8 cellular contexts compared by ENCODE assay signal in genomic region chr11:32333335-32333991, GRCh38.
DNase-seq lines count a peak whose midpoint lies in the region; ATAC-seq, FAIRE-seq and TF ChIP-seq lines count a peak whose summit lies in the region.

No MANE protein-coding gene starts in this region.

- WGBS in spleen, 5 donors = 6 to 13% (median 10%) methylated on average over 16 to 57 of the region's 57 CpGs

- H3K4me1 ChIP-seq in keratinocyte (ENCODE audit: control insufficient read depth, extremely low read depth, insufficient read depth, low read length) (no peaks in the 10 kb centered on the region), spleen (peaks cover 5 to 23% (median 14%) of the 10 kb centered on the region in 6 donors)

- H3K4me3 ChIP-seq in keratinocyte (ENCODE audit: control insufficient read depth in 2 of 3, extremely low read depth in 1 of 3, insufficient read depth in 2 of 3, low read depth in 1 of 3, low read length in 3 of 3) (peak overlapping the region; percentile 31 to 43 (median 32)), spleen (peak overlapping the region; percentile 21 to 63 (median 33))

- no peak overlapping the region for H3K9ac ChIP-seq in keratinocyte (ENCODE audit: control insufficient read depth, extremely low read depth, insufficient read depth, low read length)

- peak; percentile 76 for TF ChIP-seq CTCF in chondrocyte (IDR thresholded peaks at IDR 0.05)
- peak; percentile 26 to 42 (median 35) for TF ChIP-seq CTCF in keratinocyte (optimal IDR thresholded peaks at IDR 0.05 in 1 of 3, IDR thresholded peaks at IDR 0.05 in 1 of 3, conservative IDR thresholded peaks at IDR 0.05 in 1 of 3; ENCODE audit: extremely low read depth in 1 of 3, insufficient read depth in 2 of 3, low read length in 3 of 3)
- TF ChIP-seq CTCF in spleen (IDR thresholded peaks at IDR 0.05 in 8 of 11, conservative IDR thresholded peaks at IDR 0.05 in 3 of 11) = peak in 2 of 11 experiments; percentile 18 to 29

- FAIRE-seq in GM12892 (lab: Jason Lieb, UNC) (no peak), keratinocyte (lab: Jason Lieb, UNC) (no peak)

- ATAC-seq in T-helper 17 cell = peak; percentile 57

- H3K27me3 Mint-ChIP-seq in T-helper 17 cell (peaks cover 59% of the 10 kb centered on the region), chondrocyte (ENCODE audit: low read depth) (peaks cover 20% of the 10 kb centered on the region)

- H3K4me1 Mint-ChIP-seq in T-helper 17 cell = peaks cover 7% of the 10 kb centered on the region
- H3K4me1 Mint-ChIP-seq in chondrocyte (ENCODE audit: low read depth) = peaks cover 12% of the 10 kb centered on the region

- no peaks in the 10 kb centered on the region for H4K20me1 ChIP-seq in keratinocyte (ENCODE audit: control insufficient read depth, extremely low read depth, insufficient read depth, low read length)

- H3K27ac Mint-ChIP-seq in T-helper 17 cell (no peak overlapping the region), chondrocyte (ENCODE audit: unreplicated experiment) (no peak overlapping the region)

- H3K4me2 ChIP-seq in keratinocyte (ENCODE audit: control insufficient read depth, extremely low read depth, insufficient read depth, low read depth, low read length) = peak overlapping the region; percentile 76

- dilution Hi-C loops in keratinocyte (cut with MboI; ENCODE audit: extremely low pct_ligation_motif_present, low sequenced_read_pairs) = no loop called here

- H3K79me2 ChIP-seq in keratinocyte (ENCODE audit: control insufficient read depth, insufficient read depth, low read length) = no peaks in the 10 kb centered on the region

- H3K27ac ChIP-seq in keratinocyte (ENCODE audit: control insufficient read depth, insufficient read depth, low read length) = no peak overlapping the region
- H3K27ac ChIP-seq in spleen = peak overlapping the region in 4 of 8 donors; percentile 24 to 59 (median 36)

- TF ChIP-seq POLR2A in GM12892 (IDR thresholded peaks at IDR 0.05; ENCODE audit: low read depth, low read length) = no peak
- no peak for TF ChIP-seq POLR2A in spleen (IDR thresholded peaks at IDR 0.05)

- H3K36me3 ChIP-seq in keratinocyte (ENCODE audit: control insufficient read depth in 2 of 2, extremely low read depth in 1 of 2, insufficient read depth in 2 of 2, low read length in 2 of 2) (no peaks in the 10 kb centered on the region), spleen (no peaks in the 10 kb centered on the region)

- H3K9me3 Mint-ChIP-seq in chondrocyte (ENCODE audit: low read depth) = no peaks in the 10 kb centered on the region

- H3K9me3 ChIP-seq in T-helper 17 cell (ENCODE audit: control insufficient read depth, low read length, poor library complexity, severe bottlenecking) (no peaks in the 10 kb centered on the region), keratinocyte (ENCODE audit: control insufficient read depth, low read depth, low read length) (no peaks in the 10 kb centered on the region), spleen (no peaks in the 10 kb centered on the region)

- H2AFZ ChIP-seq in keratinocyte (ENCODE audit: control insufficient read depth, low read length) = peak overlapping the region; percentile 89

- no peaks in the 10 kb centered on the region for H3K36me3 Mint-ChIP-seq in T-helper 17 cell (ENCODE audit: low read depth)
- H3K36me3 Mint-ChIP-seq in chondrocyte (ENCODE audit: low read depth) = no peaks in the 10 kb centered on the region

- intact Hi-C loops in spleen (cut with DNase I; ENCODE audit: low total_unique reads) = no loop called here

- peak overlapping the region; percentile 85 for H3K4me3 Mint-ChIP-seq in T-helper 17 cell
- H3K4me3 Mint-ChIP-seq in chondrocyte (ENCODE audit: unreplicated experiment) = peak overlapping the region; percentile 77

- no peaks in the 10 kb centered on the region for H3K9me1 ChIP-seq in keratinocyte (ENCODE audit: control insufficient read depth, extremely low read depth, insufficient read depth, low read length)

- DNase-seq in GM12892 (ENCODE audit: insufficient read length) (peak; percentile 15), T-helper 17 cell (peak in 1 of 3 donors; percentile 14), chondrocyte (ENCODE audit: low spot score) (peak; percentile 90), keratinocyte (ENCODE audit: low read depth, low spot score) (no peak), spleen (peak; percentile 78), cerebellar nuclear complex (lab: John Stamatoyannopoulos, UW) (no peak), DMS79 (lab: John Stamatoyannopoulos, UW) (no peak), NCI-H1694 treated with DMSO at 0.1 percent for 48 hours (lab: John Stamatoyannopoulos, UW) (no peak)

- H3K27me3 ChIP-seq in keratinocyte (ENCODE audit: control insufficient read depth, extremely low read depth, insufficient read depth, low read length) (no peaks in the 10 kb centered on the region), spleen (replicated peaks in 1 of 7) (peaks cover 0 to 49% (median 8%) of the 10 kb centered on the region in 7 donors)

Comparison
In these comparisons a context has a peak if more than half of its experiments do, and no peak if none do; other contexts are left out.
1. DNase-seq: peak in GM12892 (single experiment), chondrocyte (single experiment) and spleen (single experiment); none in keratinocyte (single experiment), cerebellar nuclear complex (0 of 2), DMS79 (single experiment) and NCI-H1694 treated with DMSO at 0.1 percent for 48 hours (single experiment).